In the genomic region with DNA sequence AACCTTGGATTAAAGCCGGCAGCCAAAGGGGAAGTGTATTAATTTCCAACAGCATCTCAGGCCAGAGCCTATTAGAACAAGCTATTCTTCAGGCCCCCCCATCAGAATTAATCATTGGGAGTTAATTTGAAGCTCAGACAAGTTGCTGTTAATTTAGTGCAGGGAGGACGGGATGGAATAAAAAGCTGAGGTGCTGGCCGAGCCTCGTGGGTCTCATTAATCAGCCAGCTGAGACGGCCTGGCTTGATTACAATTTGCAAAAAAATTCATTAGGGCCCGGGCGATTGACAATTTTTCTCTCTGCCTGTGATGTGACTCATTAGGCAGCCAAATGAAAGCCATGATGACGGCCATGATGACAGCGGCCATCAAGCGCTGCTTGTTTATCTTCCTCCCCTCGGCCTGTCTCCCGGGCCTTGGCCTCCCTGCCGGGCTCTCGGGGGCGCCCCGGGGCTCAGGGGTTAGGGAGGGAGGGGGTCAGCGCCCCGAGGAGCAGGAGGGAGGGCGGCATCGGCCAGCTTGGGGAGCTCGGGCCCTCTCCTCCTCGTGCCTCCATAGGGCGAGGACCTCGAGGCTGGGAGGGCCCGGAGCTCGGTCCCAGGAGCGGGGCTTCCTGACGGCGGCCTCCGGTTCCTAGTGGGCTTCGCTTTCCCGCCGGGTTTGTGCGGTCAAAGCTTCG, we compare ENCODE assay signal across 1 cellular context.
TF ChIP-seq lines count a peak whose summit lies in the region.

No MANE protein-coding gene starts in this region.

TF ChIP-seq in HCT116, 20 proteins besides CTCF, POLR2A, EP300 and RAD21 (continued from another document):
- TF ChIP-seq ZFX (IDR thresholded peaks at IDR 0.05) (no peak), ATF3 (IDR thresholded peaks at IDR 0.05) (no peak), CEBPB (IDR thresholded peaks at IDR 0.05; ENCODE audit: low read depth) (no peak), ZNF274 (IDR thresholded peaks at IDR 0.05; ENCODE audit: low read depth, low read length) (no peak), YY1 (IDR thresholded peaks at IDR 0.05; ENCODE audit: extremely low read depth, insufficient replicate concordance, low read depth, low read length) (no peak)
TF ChIP-seq in HCT116: peak in this region for 0.
